In the genomic region with DNA sequence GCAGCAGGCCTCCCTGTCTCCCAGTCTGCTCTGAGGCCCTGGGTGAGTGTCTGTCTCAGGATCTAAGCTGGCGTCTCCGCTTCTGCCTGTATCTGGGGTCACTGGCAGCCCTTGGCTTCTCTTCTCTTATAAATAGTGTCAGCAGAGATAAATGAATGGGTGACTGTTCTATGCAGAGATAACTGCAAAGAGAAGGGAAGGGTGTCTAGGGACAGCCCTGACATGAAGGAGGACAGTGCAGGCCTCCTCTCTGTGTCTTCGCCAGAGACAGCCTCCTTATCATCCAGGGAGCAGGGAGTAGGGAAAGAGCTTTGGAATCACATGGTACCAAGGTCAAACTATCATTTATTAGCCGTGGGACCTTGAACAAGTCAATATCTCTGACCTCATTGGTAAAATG, we compare ENCODE assay signal across 19 cellular contexts. TPM values are rescaled to one million over a fixed set of nuclear protein-coding genes. Genes with fewer than 3 reads are reported as not detected.
A peak's percentile ranks its signal among the peaks of the same experiment; 100 is the strongest.
DNase-seq lines count a peak whose midpoint lies in the region; ATAC-seq, FAIRE-seq and TF ChIP-seq lines count a peak whose summit lies in the region.
"Had no signal": no experiment of that assay in that cellular context is flagged by ENCODE, and none has a peak within 500 bp of the region (broad histone marks: within the 10 kb centered on the region; RNA-seq: fewer than 3 reads in every experiment).

No MANE protein-coding gene starts in this region.

- CTCF ChIA-PET in K562 (lab: Yijun Ruan, JAX; ENCODE audit: low intra/inter-chr PET ratio), result no interaction called here

- intact Hi-C loops in K562 (cut with micrococcal nuclease) (no loop called here), Right ventricle myocardium superior (cut with DNase I) (no loop called here), right cardiac atrium (cut with DNase I) (loop anchor here in 1 of 4 donors (10.0 kb wide), 1 partner anchor 54 kb away; no protein-coding TSS in a partner anchor), tibial artery (cut with DNase I; ENCODE audit: low total_unique reads) (no loop called here), body of pancreas (cut with DNase I) (no loop called here)

- no peak overlapping the region; the same call in 1 of the 2 replicates for H3K4me2 ChIP-seq in K562 (ENCODE audit: insufficient read depth, low read length)

- no peak for TF ChIP-seq POLR2A in K562 (conservative IDR thresholded peaks at IDR 0.05)
- TF ChIP-seq POLR2A in body of pancreas (IDR thresholded peaks at IDR 0.05), result no peak

- no peak for FAIRE-seq in K562 (lab: Jason Lieb, UNC)
- FAIRE-seq: D721Med, GM12891, RCC 7860 had no signal

- POLR2A ChIA-PET in K562 (lab: Yijun Ruan, JAX), result interaction anchor here (0.6 kb wide), 2 partner anchors 17 to 34 kb away, joined by 3 read pairs; no protein-coding TSS in a partner anchor

- H2AFZ ChIP-seq in K562 (ENCODE audit: low read depth, low read length), result no peak overlapping the region

- H3K36me3 ChIP-seq in K562 (ENCODE audit: control insufficient read depth, insufficient read depth, low read length) (no peaks in the 10 kb centered on the region), tibial artery (peaks cover 87 to 97% (median 91%) of the 10 kb centered on the region in 3 donors), body of pancreas (replicated peaks in 1 of 2; ENCODE audit: insufficient read depth in 1 of 2, low read depth in 2 of 2) (no peaks in the 10 kb centered on the region)

- H4K20me1 ChIP-seq in K562 (replicated peaks; ENCODE audit: control insufficient read depth, insufficient read depth, low read length), result no peaks in the 10 kb centered on the region

- no peak overlapping the region for H3K4me3 ChIP-seq in K562
- no peak overlapping the region for H3K4me3 ChIP-seq in right cardiac atrium (ENCODE audit: low read length)
- no peak overlapping the region for H3K4me3 ChIP-seq in tibial artery
- no peak overlapping the region for H3K4me3 ChIP-seq in body of pancreas

- H3K79me2 ChIP-seq in K562 (ENCODE audit: control insufficient read depth, insufficient read depth, low read length), result no peaks in the 10 kb centered on the region

- no peaks in the 10 kb centered on the region for H3K9me1 ChIP-seq in K562 (ENCODE audit: control insufficient read depth, insufficient read depth, low read length)

- 25% methylated on average over 4 of the region's 4 CpGs for WGBS in K562 (ENCODE audit: insufficient coverage, low coverage, missing lambda C conversion rate)
- WGBS in right cardiac atrium, result 44% methylated on average over 4 of the region's 4 CpGs
- 53 to 69% methylated on average over 4 of the region's 4 CpGs for WGBS in body of pancreas, 2 donors

- no peak for TF ChIP-seq EP300 in K562 (IDR thresholded peaks at IDR 0.05; ENCODE audit: low read length)

- H3K27ac ChIP-seq in K562 (ENCODE audit: extremely low read depth, low read depth, low read length) (no peak overlapping the region), right cardiac atrium (ENCODE audit: low read length) (peak overlapping the region; percentile 84), tibial artery (peak overlapping the region; percentile 96 to 97), body of pancreas (no peak overlapping the region)
- H3K27ac ChIP-seq: C4-2B had no signal

- DNase-seq in K562 (ENCODE audit: extremely low read depth in 1 of 4, low spot score in 3 of 4) (peak in 1 of 4 experiments; percentile 18), Right ventricle myocardium superior (no peak), right cardiac atrium (no peak), tibial artery (no peak), body of pancreas (no peak), RPMI8226 (no peak), A172 (ENCODE audit: low spot score) (no peak)
- DNase-seq: AML-193, GOT3, KG1, NCI-H1105 treated with DMSO at 0.1 percent for 48 hours, NCI-H1694, NCI-H2081 treated with DMSO at 0.1 percent for 48 hours, SHP77 treated with DMSO at 0.1 percent for 48 hours had no signal

- no peaks in the 10 kb centered on the region for H3K27me3 ChIP-seq in K562 (ENCODE audit: control insufficient read depth in 2 of 2, insufficient read depth in 2 of 2, low read length in 2 of 2)
- H3K27me3 ChIP-seq in right cardiac atrium (ENCODE audit: control insufficient read depth, insufficient read depth), result no peaks in the 10 kb centered on the region
- H3K27me3 ChIP-seq in tibial artery, result no peaks in the 10 kb centered on the region
- no peaks in the 10 kb centered on the region for H3K27me3 ChIP-seq in body of pancreas

- H3K9me3 ChIP-seq in K562 (replicated peaks; ENCODE audit: control insufficient read depth, insufficient read depth, low read depth, low read length), result no peaks in the 10 kb centered on the region
- no peaks in the 10 kb centered on the region for H3K9me3 ChIP-seq in right cardiac atrium (ENCODE audit: control insufficient read depth, low read length)
- no peaks in the 10 kb centered on the region for H3K9me3 ChIP-seq in tibial artery
- H3K9me3 ChIP-seq in body of pancreas, result no peaks in the 10 kb centered on the region

- BruUV-seq in K562 (replicated peaks; lab: Mats Ljungman, UMichigan), result no TSS peak

- no peak for TF ChIP-seq RAD21 in K562 (CRISPR knock-in tag; conservative IDR thresholded peaks at IDR 0.05 in 1 of 2, IDR thresholded peaks at IDR 0.05 in 1 of 2)

- ATAC-seq in K562, result no peak
- ATAC-seq in Right ventricle myocardium superior (ENCODE audit: poor library complexity), result peak; percentile 35
- peak; percentile 65 to 66 for ATAC-seq in right cardiac atrium
- ATAC-seq in body of pancreas, result no peak
- ATAC-seq: HCT116 had no signal

- H3K4me1 ChIP-seq in K562 (replicated peaks in 1 of 2; ENCODE audit: control insufficient read depth in 2 of 2, insufficient read depth in 2 of 2, low read length in 2 of 2) (peaks cover 19 to 62% of the 10 kb centered on the region in 2 experiments; a peak in 4 of 5 replicates), right cardiac atrium (ENCODE audit: control insufficient read depth, insufficient read depth, low read length) (peaks cover 2% of the 10 kb centered on the region), tibial artery (peaks cover 0 to 62% (median 34%) of the 10 kb centered on the region in 4 donors), body of pancreas (no peaks in the 10 kb centered on the region)

- H3K9ac ChIP-seq in K562 (ENCODE audit: insufficient read depth in 1 of 2, low read depth in 2 of 2, low read length in 2 of 2), result peak overlapping the region in 1 of 2 experiments; percentile 78; a peak in 1 of 4 replicates

- TF ChIP-seq CTCF in K562 (IDR thresholded peaks at IDR 0.05 in 2 of 3, conservative IDR thresholded peaks at IDR 0.05 in 1 of 3; ENCODE audit: insufficient read depth in 2 of 3, low read depth in 1 of 3, low read length in 3 of 3) (no peak), tibial artery (IDR thresholded peaks at IDR 0.05) (no peak), body of pancreas (IDR thresholded peaks at IDR 0.05) (no peak)

- in situ Hi-C loops in K562 (cut with MboI), result loop anchor here (10.0 kb wide), 1 partner anchor 54 kb away; no protein-coding TSS in a partner anchor

RNA-seq across cellular contexts. Expression of gene GMPPA, which starts 28.3 kb away (rescaled TPM):
- 76.3 and 182 TPM in 2 replicates for total RNA-seq in K562 (2011; cell fraction: chromatin; rRNA removed; ENCODE audit: low replicate concordance)
- total RNA-seq in K562 (2011; cell fraction: nucleolus; rRNA removed), result 113 and 116 TPM in 2 replicates
- total RNA-seq in K562 (2011; cell fraction: nucleoplasm; rRNA removed), result 78.7 and 92.4 TPM in 2 replicates
- total RNA-seq in K562 (2014; rRNA removed), result 66.7 and 93.8 TPM in 2 replicates
- total RNA-seq in K562 (2014; rRNA removed; fragmentation: Illumina TruSeq; extraction: Trizol), result 38.5 and 47.9 TPM in 2 replicates
- total RNA-seq in K562 (2015; rRNA removed; fragmentation: Illumina TruSeq; extraction: Trizol), result 59.6 and 65.4 TPM in 2 replicates
- 69.7 and 71.3 TPM in 2 replicates for total RNA-seq in K562 (2021)
- polyA plus RNA-seq in K562 (2011; rRNA removed), result 101 and 108 TPM in 2 replicates
- polyA plus RNA-seq in K562 (2011; cell fraction: cytosol; rRNA removed), result 152 and 203 TPM in 2 replicates
- polyA plus RNA-seq in K562 (2011; cell fraction: nucleus; rRNA removed), result 219 and 235 TPM in 2 replicates
- polyA plus RNA-seq in K562 (2012), result 99.0 and 134 TPM in 2 replicates
- polyA plus RNA-seq in K562 (2014; fragmentation: Illumina TruSeq; extraction: Trizol), result 82.1 and 90.5 TPM in 2 replicates
- polyA plus RNA-seq in K562 (2014; fragmentation: Nextera tagmentation; extraction: Ambion mirVana), result 10 to 100 TPM in 1 of 2 experiments, 1 to 10 TPM in 1; 7.0 to 24.7 TPM
- polyA plus RNA-seq in K562 (2014; rRNA removed), result 71.2 and 75.4 TPM in 2 replicates
- polyA minus RNA-seq in K562 (2011; rRNA and poly(A)+ RNA removed), result 73.2 and 103 TPM in 2 replicates
- 47.8 and 64.1 TPM in 2 replicates for polyA minus RNA-seq in K562 (2011; cell fraction: cytosol; rRNA and poly(A)+ RNA removed)
- polyA minus RNA-seq in K562 (2011; cell fraction: nucleus; rRNA and poly(A)+ RNA removed), result 38.2 and 59.0 TPM in 2 replicates
- 22.3 TPM for total RNA-seq in Right ventricle myocardium superior
- 10 to 100 TPM; 22.9 to 27.5 (median 25.4) TPM for total RNA-seq in right cardiac atrium
- polyA plus RNA-seq in right cardiac atrium, result 21.6 TPM
- total RNA-seq in body of pancreas, result 10 to 100 TPM; 40.5 to 57.4 TPM
- 52.5 and 54.7 TPM in 2 replicates for total RNA-seq in A172 (2014; rRNA removed; shearing (Covaris generic))

RNA-seq across cellular contexts. Expression of gene SPEG, which starts 35.8 kb away (rescaled TPM):
- total RNA-seq in K562 (2011; cell fraction: chromatin; rRNA removed; ENCODE audit: low replicate concordance), result 12.1 and 39.1 TPM in 2 replicates
- 23.0 and 26.8 TPM in 2 replicates for total RNA-seq in K562 (2011; cell fraction: nucleolus; rRNA removed)
- total RNA-seq in K562 (2011; cell fraction: nucleoplasm; rRNA removed), result 15.2 and 19.2 TPM in 2 replicates
- total RNA-seq in K562 (2014; rRNA removed) (3.9 and 6.0 TPM in 2 replicates), K562 (2014; rRNA removed; fragmentation: Illumina TruSeq; extraction: Trizol) (1.3 and 1.5 TPM in 2 replicates), K562 (2015; rRNA removed; fragmentation: Illumina TruSeq; extraction: Trizol) (3.0 and 3.7 TPM in 2 replicates), K562 (2021) (6.0 and 8.7 TPM in 2 replicates), Right ventricle myocardium superior (103 TPM), right cardiac atrium (100 to 1,000 TPM; 122 to 176 (median 159) TPM), body of pancreas (1 to 10 TPM; 2.9 to 3.6 TPM)
- polyA plus RNA-seq in K562 (2011; rRNA removed) (6.3 and 6.5 TPM in 2 replicates), K562 (2014; fragmentation: Illumina TruSeq; extraction: Trizol) (2.4 and 5.5 TPM in 2 replicates), K562 (2014; fragmentation: Nextera tagmentation; extraction: Ambion mirVana) (1 to 10 TPM in 1 of 2 experiments, under 1 TPM in 1; 0.49 to 1.3 TPM), K562 (2014; rRNA removed) (6.5 and 7.9 TPM in 2 replicates), right cardiac atrium (85.5 TPM)
- polyA plus RNA-seq in K562 (2011; cell fraction: cytosol; rRNA removed), result 4.6 and 12.1 TPM in 2 replicates
- polyA plus RNA-seq in K562 (2011; cell fraction: nucleus; rRNA removed), result 24.5 and 70.3 TPM in 2 replicates
- polyA plus RNA-seq in K562 (2012), result 9.4 and 12.8 TPM in 2 replicates
- polyA minus RNA-seq in K562 (2011; rRNA and poly(A)+ RNA removed), result 1.5 and 2.0 TPM in 2 replicates
- polyA minus RNA-seq in K562 (2011; cell fraction: cytosol; rRNA and poly(A)+ RNA removed), result 3.1 and 4.2 TPM in 2 replicates
- polyA minus RNA-seq in K562 (2011; cell fraction: nucleus; rRNA and poly(A)+ RNA removed), result 11.8 and 14.0 TPM in 2 replicates
- total RNA-seq in A172 (2014; rRNA removed; shearing (Covaris generic)), result 30.0 and 32.9 TPM in 2 replicates

RNA-seq across cellular contexts. Expression of gene ASIC4, which starts 43.9 kb away (rescaled TPM):
- 14.4 and 30.7 TPM in 2 replicates for total RNA-seq in K562 (2011; cell fraction: chromatin; rRNA removed; ENCODE audit: low replicate concordance)
- 21.7 and 26.1 TPM in 2 replicates for total RNA-seq in K562 (2011; cell fraction: nucleolus; rRNA removed)
- 15.1 and 18.3 TPM in 2 replicates for total RNA-seq in K562 (2011; cell fraction: nucleoplasm; rRNA removed)
- 17.7 and 24.8 TPM in 2 replicates for total RNA-seq in K562 (2014; rRNA removed)
- total RNA-seq in K562 (2014; rRNA removed; fragmentation: Illumina TruSeq; extraction: Trizol), result 2.3 and 3.8 TPM in 2 replicates
- total RNA-seq in K562 (2015; rRNA removed; fragmentation: Illumina TruSeq; extraction: Trizol), result 9.6 and 9.8 TPM in 2 replicates
- total RNA-seq in K562 (2021), result 13.5 and 14.7 TPM in 2 replicates
- polyA plus RNA-seq in K562 (2011; rRNA removed), result 2.5 and 8.6 TPM in 2 replicates
- 4.7 and 5.7 TPM in 2 replicates for polyA plus RNA-seq in K562 (2011; cell fraction: cytosol; rRNA removed)
- 48.9 and 62.7 TPM in 2 replicates for polyA plus RNA-seq in K562 (2011; cell fraction: nucleus; rRNA removed)
- polyA plus RNA-seq in K562 (2012), result 15.2 and 19.8 TPM in 2 replicates
- 4.8 and 5.0 TPM in 2 replicates for polyA plus RNA-seq in K562 (2014; fragmentation: Illumina TruSeq; extraction: Trizol)
- polyA plus RNA-seq in K562 (2014; fragmentation: Nextera tagmentation; extraction: Ambion mirVana), result under 1 TPM; 0.07 to 0.08 TPM
- polyA plus RNA-seq in K562 (2014; rRNA removed), result 19.0 and 19.2 TPM in 2 replicates
- 2.5 and 4.5 TPM in 2 replicates for polyA minus RNA-seq in K562 (2011; rRNA and poly(A)+ RNA removed)
- polyA minus RNA-seq in K562 (2011; cell fraction: cytosol; rRNA and poly(A)+ RNA removed), result 2.6 and 8.5 TPM in 2 replicates
- polyA minus RNA-seq in K562 (2011; cell fraction: nucleus; rRNA and poly(A)+ RNA removed), result 13.9 and 26.5 TPM in 2 replicates
- total RNA-seq in Right ventricle myocardium superior, result not detected
- 1 to 10 TPM in 3 of 4 donors, under 1 TPM in 1; 0.28 to 1.8 (median 1.6) TPM for total RNA-seq in right cardiac atrium
- 0.57 TPM for polyA plus RNA-seq in right cardiac atrium
- total RNA-seq in body of pancreas, result not detected
- total RNA-seq in A172 (2014; rRNA removed; shearing (Covaris generic)), result 0.12 and 0.43 TPM in 2 replicates

RNA-seq across cellular contexts. Expression of gene DES, which starts 52.3 kb away (rescaled TPM):
- total RNA-seq in K562 (2011; cell fraction: chromatin; rRNA removed; ENCODE audit: low replicate concordance), result 4.9 and 11.0 TPM in 2 replicates
- total RNA-seq in K562 (2011; cell fraction: nucleolus; rRNA removed), result 5.9 and 8.8 TPM in 2 replicates
- total RNA-seq in K562 (2011; cell fraction: nucleoplasm; rRNA removed), result 5.4 and 9.5 TPM in 2 replicates
- total RNA-seq in K562 (2014; rRNA removed) (25.8 and 27.8 TPM in 2 replicates), K562 (2014; rRNA removed; fragmentation: Illumina TruSeq; extraction: Trizol) (12.0 and 18.2 TPM in 2 replicates), K562 (2015; rRNA removed; fragmentation: Illumina TruSeq; extraction: Trizol) (28.3 and 29.1 TPM in 2 replicates), K562 (2021) (17.4 and 21.9 TPM in 2 replicates), Right ventricle myocardium superior (12,920 TPM), right cardiac atrium (over 10,000 TPM in 1 of 4 donors, 1,000 to 10,000 TPM in 3; 6,970 to 10,932 (median 7,338) TPM), body of pancreas (10 to 100 TPM; 12.7 to 23.1 TPM)
- polyA plus RNA-seq in K562 (2011; rRNA removed) (17.0 and 58.9 TPM in 2 replicates), K562 (2014; fragmentation: Illumina TruSeq; extraction: Trizol) (32.7 and 35.3 TPM in 2 replicates), K562 (2014; fragmentation: Nextera tagmentation; extraction: Ambion mirVana) (1 to 10 TPM; 2.5 to 4.0 TPM), K562 (2014; rRNA removed) (21.2 and 25.1 TPM in 2 replicates), right cardiac atrium (9,146 TPM)
- polyA plus RNA-seq in K562 (2011; cell fraction: cytosol; rRNA removed), result 13.4 and 60.3 TPM in 2 replicates
- polyA plus RNA-seq in K562 (2011; cell fraction: nucleus; rRNA removed), result 5.3 and 28.7 TPM in 2 replicates
- 21.4 and 54.5 TPM in 2 replicates for polyA plus RNA-seq in K562 (2012)
- polyA minus RNA-seq in K562 (2011; rRNA and poly(A)+ RNA removed), result 8.9 and 64.7 TPM in 2 replicates
- polyA minus RNA-seq in K562 (2011; cell fraction: cytosol; rRNA and poly(A)+ RNA removed), result 5.5 and 26.3 TPM in 2 replicates
- polyA minus RNA-seq in K562 (2011; cell fraction: nucleus; rRNA and poly(A)+ RNA removed), result 3.0 and 5.9 TPM in 2 replicates
- 30.0 and 34.5 TPM in 2 replicates for total RNA-seq in A172 (2014; rRNA removed; shearing (Covaris generic))

Comparison
In these comparisons a context has a peak if more than half of its experiments do, and no peak if none do; other contexts are left out.
1. ATAC-seq: peak in Right ventricle myocardium superior (single experiment) and right cardiac atrium (2 of 2); none in K562 (single experiment) and body of pancreas (single experiment).
2. H3K27ac ChIP-seq: peak in right cardiac atrium (single experiment) and tibial artery (2 of 2); none in K562 (single experiment) and body of pancreas (0 of 4).